Comparison of ENCODE assay signal across 8 cellular contexts in the genomic region with DNA sequence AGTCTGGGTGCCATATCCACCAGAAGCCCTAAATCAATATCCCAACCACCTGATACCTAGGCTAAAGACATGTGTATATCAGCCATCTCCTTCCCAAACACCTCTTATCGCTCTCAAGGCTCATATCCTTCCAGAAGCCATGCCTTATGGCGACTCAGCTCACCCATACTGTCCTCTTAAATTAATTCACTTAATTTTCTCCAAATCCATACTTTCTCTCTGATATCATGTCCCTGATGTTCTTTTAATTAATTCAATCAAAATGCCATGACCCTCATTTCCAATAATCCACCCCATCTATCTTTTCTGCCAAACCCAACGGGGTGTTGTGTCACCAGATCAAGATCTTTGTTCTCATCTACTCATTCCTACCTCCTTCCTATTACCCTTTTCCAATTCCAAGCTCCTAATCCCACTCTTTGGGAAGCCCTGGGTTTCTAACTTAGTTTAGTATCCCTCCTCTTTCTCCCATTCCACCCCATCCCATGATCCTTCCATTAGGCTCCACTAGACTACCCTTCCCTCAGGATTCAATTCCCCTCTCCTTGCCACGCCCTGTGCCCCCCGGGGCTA. TPM values are rescaled to one million over a fixed set of nuclear protein-coding genes. Genes with fewer than 3 reads are reported as not detected.
DNase-seq lines count a peak whose midpoint lies in the region; ATAC-seq and TF ChIP-seq lines count a peak whose summit lies in the region.

No MANE protein-coding gene starts in this region.

- in situ Hi-C loops in Panc1 (cut with HindIII; ENCODE audit: low pct_unique_long_range_greater_than_20kb, low sequenced_read_pairs): no loop called here

- H3K36me3 ChIP-seq in Caco-2 (ENCODE audit: control insufficient read depth, insufficient read depth, low read length): no peaks in the 10 kb centered on the region
- H3K36me3 ChIP-seq in Panc1 (ENCODE audit: control insufficient read depth, insufficient read depth, low read length): peaks cover 2% of the 10 kb centered on the region; the same call in 1 of the 2 replicates
- no peaks in the 10 kb centered on the region for H3K36me3 ChIP-seq in ovary

- H3K27me3 Mint-ChIP-seq in Caco-2 (ENCODE audit: insufficient read depth, unreplicated experiment): no peaks in the 10 kb centered on the region

- H3K4me3 ChIP-seq in Caco-2 (ENCODE audit: low read depth, low read length) (peak overlapping the region; percentile 73), Panc1 (ENCODE audit: low read depth in 2 of 2, low read length in 2 of 2) (peak overlapping the region; percentile 78 to 96), ovary (peak overlapping the region; percentile 74)

- CTCF ChIA-PET in Caco-2 (lab: Charles Lee) (interaction anchor here (0.7 to 2.4 kb wide), 5 partner anchors 50 to 381 kb away, joined by 3 to 14 read pairs (median 7); a partner anchor contains a TSS), Panc1 (lab: Charles Lee) (interaction anchor here (0.6 kb wide), 1 partner anchor 31 kb away, joined by 3 read pairs; no protein-coding TSS in a partner anchor)

- peaks cover 27% of the 10 kb centered on the region for H3K4me1 Mint-ChIP-seq in Caco-2 (ENCODE audit: low read depth, unreplicated experiment)

- peak overlapping the region; percentile 91 for H3K27ac Mint-ChIP-seq in Caco-2 (ENCODE audit: unreplicated experiment)

- TF ChIP-seq CTCF in Caco-2 (IDR thresholded peaks at IDR 0.05; ENCODE audit: insufficient read depth in 1 of 2, low read depth in 1 of 2, low read length in 1 of 2, severe bottlenecking in 1 of 2, unreplicated experiment in 1 of 2): no peak
- no peak for TF ChIP-seq CTCF in Panc1 (IDR thresholded peaks at IDR 0.05)
- TF ChIP-seq CTCF in ovary (IDR thresholded peaks at IDR 0.05): no peak

- TF ChIP-seq POLR2A in ovary (IDR thresholded peaks at IDR 0.05): no peak

- TF ChIP-seq EP300 in ovary (IDR thresholded peaks at IDR 0.05): no peak

- H3K9me3 ChIP-seq in Caco-2: no peaks in the 10 kb centered on the region
- no peaks in the 10 kb centered on the region for H3K9me3 ChIP-seq in Panc1 (ENCODE audit: control insufficient read depth, insufficient read depth, low read depth, low read length)
- H3K9me3 ChIP-seq in ovary: no peaks in the 10 kb centered on the region

- peaks cover 12% of the 10 kb centered on the region for H3K4me1 ChIP-seq in Caco-2
- H3K4me1 ChIP-seq in Panc1 (ENCODE audit: control insufficient read depth, insufficient read depth, low read length): peaks cover 28% of the 10 kb centered on the region
- peaks cover 6% of the 10 kb centered on the region for H3K4me1 ChIP-seq in ovary (ENCODE audit: insufficient read depth)

- TSS peak; percentile 39 for BruUV-seq in Caco-2 (replicated peaks; lab: Mats Ljungman, UMichigan)
- BruUV-seq in Panc1 (replicated peaks; lab: Mats Ljungman, UMichigan): TSS peak; percentile 77

- peak overlapping the region; percentile 100 for H3K4me3 Mint-ChIP-seq in Caco-2 (ENCODE audit: unreplicated experiment)

- H3K27me3 ChIP-seq in Caco-2 (replicated peaks; ENCODE audit: control insufficient read depth, insufficient read depth, low read length) (no peaks in the 10 kb centered on the region), Panc1 (ENCODE audit: control insufficient read depth, insufficient read depth, low read length) (no peaks in the 10 kb centered on the region), ovary (no peaks in the 10 kb centered on the region)

- H3K36me3 Mint-ChIP-seq in Caco-2 (ENCODE audit: insufficient read depth, unreplicated experiment): peaks cover 15% of the 10 kb centered on the region

- POLR2A ChIA-PET in Caco-2 (lab: Charles Lee): interaction anchor here (0.5 to 1.5 kb wide), 3 partner anchors 15 to 1347 kb away, joined by 6 to 11 read pairs (median 8); a partner anchor contains a TSS
- POLR2A ChIA-PET in Panc1 (lab: Charles Lee): no interaction called here

- H3K9me3 Mint-ChIP-seq in Caco-2 (ENCODE audit: unreplicated experiment): no peaks in the 10 kb centered on the region

- no peak for ATAC-seq in Panc1
- ATAC-seq in HG03520 (IDR thresholded peaks at IDR 0.05; ENCODE audit: unreplicated experiment): no peak

- WGBS in ovary, 3 donors: 7 to 9% (median 8%) methylated on average over 5 of the region's 5 CpGs

- H3K27ac ChIP-seq in Panc1 (ENCODE audit: low read length) (peak overlapping the region; percentile 99), epithelial cell of prostate (peak overlapping the region; percentile 74), ovary (peak overlapping the region; percentile 53 to 93)

- intact Hi-C loops in Caco-2 (cut with micrococcal nuclease; ENCODE audit: unreplicated experiment): no loop called here
- intact Hi-C loops in Panc1 (cut with micrococcal nuclease; ENCODE audit: unreplicated experiment): no loop called here
- intact Hi-C loops in ovary (cut with DNase I): loop anchor here in 2 of 4 donors (5.0 to 10.0 kb wide), 2 partner anchors 49 to 52 kb away; a partner anchor contains a TSS

- DNase-seq in Caco-2 (no peak), Panc1 (ENCODE audit: low read depth, low spot score) (no peak), epithelial cell of prostate (ENCODE audit: low read depth, low spot score) (no peak), ovary (no peak), putamen (ENCODE audit: low spot score) (no peak), T1000 (lab: John Stamatoyannopoulos, UW) (no peak), NCI-H1417 (lab: John Stamatoyannopoulos, UW) (no peak)

RNA-seq across cellular contexts. Expression of a gene that starts 0.7 kb away (rescaled TPM):
- total RNA-seq in Caco-2 (2022) (26.9 and 28.7 TPM in 2 replicates), Panc1 (2021; ENCODE audit: unreplicated experiment) (29.5 TPM), ovary (10 to 100 TPM; 19.8 to 60.8 (median 41.3) TPM)
- polyA plus RNA-seq in Panc1 (2012; ENCODE audit: insufficient read length): 15.8 TPM
- 10 to 100 TPM; 25.1 to 68.5 TPM for polyA plus RNA-seq in ovary

RNA-seq across cellular contexts. Expression of a gene that starts 50.4 kb away (rescaled TPM):
- total RNA-seq in Caco-2 (2022) (156 and 160 TPM in 2 replicates), Panc1 (2021; ENCODE audit: unreplicated experiment) (290 TPM), ovary (100 to 1,000 TPM; 241 to 345 (median 289) TPM)
- 456 TPM for polyA plus RNA-seq in Panc1 (2012; ENCODE audit: insufficient read length)
- 100 to 1,000 TPM; 438 to 485 TPM for polyA plus RNA-seq in ovary
